31 cellular contexts compared by ENCODE assay signal in genomic region chr13:85755123-85755522, GRCh38. TPM values are rescaled to one million over a fixed set of nuclear protein-coding genes. Genes with fewer than 3 reads are reported as not detected.
"Had no signal": no experiment of that assay in that cellular context is flagged by ENCODE, and none has a peak within 500 bp of the region (broad histone marks: within the 10 kb centered on the region; RNA-seq: fewer than 3 reads in every experiment).

No MANE protein-coding gene starts in this region.

- H3K4me1 Mint-ChIP-seq: activated CD4-positive, alpha-beta memory T cell treated with anti-CD3 and anti-CD28 coated beads, Interleukin-2, amount 10 ng/mL, durations not matched to agents 7 days and 5 days; activated CD4-positive, alpha-beta T cell treated with anti-CD3 and anti-CD28 coated beads, Interleukin-2, amount 10 ng/mL, durations not matched to agents 7 days and 5 days; activated T-helper 17 cell treated with anti-CD3 and anti-CD28 coated beads, Interleukin-2, amount 50 U/mL, for 72 hours; brain; WTC11 had no signal

- H3K27me3 Mint-ChIP-seq: activated CD4-positive, alpha-beta memory T cell treated with anti-CD3 and anti-CD28 coated beads, Interleukin-2, amount 10 ng/mL, durations not matched to agents 7 days and 5 days; activated CD4-positive, alpha-beta T cell treated with anti-CD3 and anti-CD28 coated beads, Interleukin-2, amount 10 ng/mL, durations not matched to agents 7 days and 5 days; activated naive CD8-positive, alpha-beta T cell; activated T-helper 17 cell treated with anti-CD3 and anti-CD28 coated beads, Interleukin-2, amount 50 U/mL, for 72 hours; brain had no signal

- H3K36me3 Mint-ChIP-seq: activated naive CD8-positive, alpha-beta T cell; brain; WTC11 had no signal

- H3K27ac Mint-ChIP-seq: activated CD4-positive, alpha-beta memory T cell treated with anti-CD3 and anti-CD28 coated beads, Interleukin-2, amount 10 ng/mL, durations not matched to agents 7 days and 5 days; activated CD4-positive, alpha-beta T cell treated with anti-CD3 and anti-CD28 coated beads, Interleukin-2, amount 10 ng/mL, durations not matched to agents 7 days and 5 days; activated naive CD8-positive, alpha-beta T cell; activated T-helper 17 cell treated with anti-CD3 and anti-CD28 coated beads, Interleukin-2, amount 50 U/mL, for 72 hours; brain; WTC11 had no signal

- ATAC-seq: activated T-cell treated with anti-CD3 and anti-CD28 coated beads, Interleukin-2, amount 50 U/mL, for 4 hours; activated T-helper 17 cell treated with anti-CD3 and anti-CD28 coated beads, Interleukin-2, amount 50 U/mL, for 72 hours; foreskin keratinocyte; gastrocnemius medialis; heart left ventricle; WTC11 had no signal

- DNase-seq: activated CD4-positive, alpha-beta memory T cell treated with anti-CD3 and anti-CD28 coated beads, Interleukin-2, amount 10 ng/mL, durations not matched to agents 7 days and 5 days; activated CD4-positive, alpha-beta T cell treated with anti-CD3 and anti-CD28 coated beads for 1 hour; activated CD4-positive, alpha-beta T cell treated with anti-CD3 and anti-CD28 coated beads for 4 hours; activated CD4-positive, alpha-beta T cell treated with anti-CD3 and anti-CD28 coated beads, Interleukin-2, amount 10 ng/mL, durations not matched to agents 7 days and 5 days; activated CD4-positive, alpha-beta T cell treated with anti-CD3 and anti-CD28 coated beads, Interleukin-2, amount 50 U/mL, for 4 hours; activated CD8-positive, alpha-beta memory T cell treated with anti-CD3 and anti-CD28 coated beads for 24 hours; activated effector memory CD4-positive, alpha-beta T cell treated with Interleukin-2 at 50 U/mL for 16 hours; activated gamma-delta T cell treated with Interleukin-2 at 50 U/mL for 16 hours; activated naive CD4-positive, alpha-beta T cell treated with anti-CD3 and anti-CD28 coated beads, Interleukin-2, amount 50 U/mL, for 16 hours; activated naive CD4-positive, alpha-beta T cell treated with Interleukin-2 at 50 U/mL for 16 hours; activated T-cell treated with anti-CD3 and anti-CD28 coated beads, Interleukin-2, amount 50 U/mL, for 4 hours; amygdala; aorta; caudate nucleus; colonic mucosa; effector CD8-positive, alpha-beta T cell; esophagus squamous epithelium; foreskin keratinocyte; gastrocnemius medialis; glutamatergic neuron; heart left ventricle; hypothalamus; T-helper 2 cell had no signal

- H3K4me3 Mint-ChIP-seq: activated CD4-positive, alpha-beta memory T cell treated with anti-CD3 and anti-CD28 coated beads, Interleukin-2, amount 10 ng/mL, durations not matched to agents 7 days and 5 days; activated CD4-positive, alpha-beta T cell treated with anti-CD3 and anti-CD28 coated beads, Interleukin-2, amount 10 ng/mL, durations not matched to agents 7 days and 5 days; activated naive CD8-positive, alpha-beta T cell; activated T-cell treated with anti-CD3 and anti-CD28 coated beads, Interleukin-2, amount 50 U/mL, for 4 hours; activated T-helper 17 cell treated with anti-CD3 and anti-CD28 coated beads, Interleukin-2, amount 50 U/mL, for 72 hours; brain; WTC11 had no signal

- FAIRE-seq: bronchial epithelial cell, endothelial cell of umbilical vein had no signal

- H3K4me3 ChIP-seq: colonic mucosa, esophagus squamous epithelium, gastrocnemius medialis, heart left ventricle had no signal

- H3K9me3 Mint-ChIP-seq: activated CD4-positive, alpha-beta memory T cell treated with anti-CD3 and anti-CD28 coated beads, Interleukin-2, amount 10 ng/mL, durations not matched to agents 7 days and 5 days; activated CD4-positive, alpha-beta T cell treated with anti-CD3 and anti-CD28 coated beads, Interleukin-2, amount 10 ng/mL, durations not matched to agents 7 days and 5 days; activated T-helper 17 cell treated with anti-CD3 and anti-CD28 coated beads, Interleukin-2, amount 50 U/mL, for 72 hours; brain; WTC11 had no signal

RNA-seq across cellular contexts. Expression of gene SLITRK6, which starts 44.1 kb away (rescaled TPM):
- total RNA-seq: activated CD4-positive, alpha-beta memory T cell treated with anti-CD3 and anti-CD28 coated beads, Interleukin-2, amount 10 ng/mL, durations not matched to agents 7 days and 5 days; activated CD4-positive, alpha-beta T cell treated with anti-CD3 and anti-CD28 coated beads, Interleukin-2, amount 10 ng/mL, durations not matched to agents 7 days and 5 days; activated T-cell treated with anti-CD3 and anti-CD28 coated beads, Interleukin-2, amount 50 U/mL, for 4 hours; activated T-helper 17 cell treated with anti-CD3 and anti-CD28 coated beads, Interleukin-2, amount 50 U/mL, for 72 hours; chondrocyte; dermis microvascular lymphatic vessel endothelial cell; endothelial cell of umbilical vein; gastrocnemius medialis had no signal
